In the genomic region with DNA sequence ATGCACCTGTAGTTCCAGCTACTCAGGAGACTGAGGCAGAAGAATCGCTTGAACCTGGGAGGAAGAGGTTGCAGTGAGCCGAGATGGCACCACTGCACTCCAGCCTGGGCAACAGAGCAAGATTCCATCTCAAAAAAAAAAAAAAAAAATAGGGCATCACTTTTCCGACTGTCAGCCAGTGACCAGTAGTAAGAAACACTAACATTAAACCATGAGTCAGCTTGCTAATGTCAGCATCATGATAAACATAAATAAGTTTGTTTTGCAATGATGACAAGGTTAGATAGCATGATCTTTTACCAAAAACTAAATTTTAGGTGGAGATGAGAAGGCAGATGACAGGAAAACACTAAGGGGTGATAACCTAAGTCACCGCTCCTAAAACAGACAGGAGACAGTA, we compare ENCODE assay signal across 1 cellular context.
TF ChIP-seq lines count a peak whose summit lies in the region.

No MANE protein-coding gene starts in this region.

TF ChIP-seq in K562, 482 proteins besides CTCF, POLR2A, EP300 and RAD21:
- TF ChIP-seq ZNF316 (IDR thresholded peaks at IDR 0.05): 0 out of 2 replicates have a peak, but pooled peaks have one; percentile 11
